ENCODE assay signal across 9 cellular contexts in genomic region chr13:30376426-30377311, GRCh38. TPM values are rescaled to one million over a fixed set of nuclear protein-coding genes. Genes with fewer than 3 reads are reported as not detected.
DNase-seq lines count a peak whose midpoint lies in the region; ATAC-seq and TF ChIP-seq lines count a peak whose summit lies in the region.
"Had no signal": no experiment of that assay in that cellular context is flagged by ENCODE, and none has a peak within 500 bp of the region (broad histone marks: within the 10 kb centered on the region; RNA-seq: fewer than 3 reads in every experiment).

No MANE protein-coding gene starts in this region.

- H3K9me3 ChIP-seq in neural progenitor cell (ENCODE audit: low read depth) (no peaks in the 10 kb centered on the region), ascending aorta (no peaks in the 10 kb centered on the region), SK-N-SH (no peaks in the 10 kb centered on the region)

- TF ChIP-seq EP300 in SK-N-SH (IDR thresholded peaks at IDR 0.05; ENCODE audit: borderline replicate concordance in 1 of 2, low read depth in 1 of 2, low read length in 1 of 2) = no peak

- H2AFZ ChIP-seq in neural progenitor cell (replicated peaks) (peak overlapping the region; percentile 2), SK-N-SH (ENCODE audit: low read depth) (no peak overlapping the region)

- H3K36me3 ChIP-seq in neural progenitor cell = no peaks in the 10 kb centered on the region
- no peaks in the 10 kb centered on the region for H3K36me3 ChIP-seq in ascending aorta
- H3K36me3 ChIP-seq in SK-N-SH (replicated peaks in 1 of 2; ENCODE audit: control insufficient read depth in 1 of 2, insufficient read depth in 2 of 2, low read length in 1 of 2) = no peaks in the 10 kb centered on the region

- H3K9ac ChIP-seq in neural progenitor cell (no peak overlapping the region), SK-N-SH (no peak overlapping the region)

- WGBS in SK-N-SH (ENCODE audit: low lambda C conversion rate) = 86% methylated on average over 2 of the region's 5 CpGs

- H3K79me2 ChIP-seq in neural progenitor cell (ENCODE audit: low read depth) = no peaks in the 10 kb centered on the region
- H3K79me2 ChIP-seq in SK-N-SH (ENCODE audit: insufficient read depth) = no peaks in the 10 kb centered on the region

- CTCF ChIA-PET in SK-N-SH (lab: Yijun Ruan, JAX) = interaction anchor here (1.1 kb wide), 1 partner anchor 8 kb away, joined by 3 read pairs; no protein-coding TSS in a partner anchor

- H3K9me3 Mint-ChIP-seq in neural progenitor cell = no peaks in the 10 kb centered on the region

- TF ChIP-seq RAD21 in SK-N-SH (IDR thresholded peaks at IDR 0.05; ENCODE audit: low read length) = no peak

- intact Hi-C loops in ascending aorta (cut with DNase I) = no loop called here

- H3K4me1 ChIP-seq in neural progenitor cell = no peaks in the 10 kb centered on the region
- H3K4me1 ChIP-seq in ascending aorta = no peaks in the 10 kb centered on the region
- H3K4me1 ChIP-seq in SK-N-SH (ENCODE audit: control insufficient read depth in 1 of 2, insufficient read depth in 2 of 2, low read depth in 1 of 2, low read length in 1 of 2) = peaks cover 0 to under 1% of the 10 kb centered on the region in 2 experiments; a peak in 1 of 4 replicates

- no peak for TF ChIP-seq CTCF in neural progenitor cell (IDR thresholded peaks at IDR 0.05)
- no peak for TF ChIP-seq CTCF in ascending aorta (IDR thresholded peaks at IDR 0.05)
- no peak for TF ChIP-seq CTCF in SK-N-SH (IDR thresholded peaks at IDR 0.05)

- H3K4me3 Mint-ChIP-seq in neural progenitor cell = no peak overlapping the region

- H4K20me1 ChIP-seq in neural progenitor cell (ENCODE audit: low read depth) = no peaks in the 10 kb centered on the region
- H4K20me1 ChIP-seq in SK-N-SH (ENCODE audit: insufficient read depth) = no peaks in the 10 kb centered on the region

- H3K4me3 ChIP-seq in neural progenitor cell (no peak overlapping the region), ascending aorta (no peak overlapping the region), SK-N-SH (ENCODE audit: low read depth in 2 of 2, low read length in 1 of 2) (no peak overlapping the region)

- peaks cover 3% of the 10 kb centered on the region for H3K27me3 Mint-ChIP-seq in neural progenitor cell (ENCODE audit: insufficient read depth, low read depth)

- H3K27me3 ChIP-seq in neural progenitor cell (no peaks in the 10 kb centered on the region), ascending aorta (no peaks in the 10 kb centered on the region), SK-N-SH (ENCODE audit: insufficient read depth) (no peaks in the 10 kb centered on the region)

- H3F3A ChIP-seq in neural progenitor cell (ENCODE audit: low read depth) = no peaks in the 10 kb centered on the region
- no peaks in the 10 kb centered on the region for H3F3A ChIP-seq in SK-N-SH (replicated peaks; ENCODE audit: insufficient read depth)

- no peak overlapping the region for H3K4me2 ChIP-seq in neural progenitor cell
- no peak overlapping the region for H3K4me2 ChIP-seq in SK-N-SH

- ATAC-seq in GM18868 (IDR thresholded peaks at IDR 0.05; ENCODE audit: unreplicated experiment) (peak; percentile 61), HG02852 (IDR thresholded peaks at IDR 0.05; ENCODE audit: unreplicated experiment) (peak; percentile 59)

- H3K27ac Mint-ChIP-seq in neural progenitor cell = no peak overlapping the region

- peak; percentile 32 for DNase-seq in NCI-H510A (lab: John Stamatoyannopoulos, UW)
- DNase-seq in activated T-cell treated with anti-CD3 and anti-CD28 coated beads for 24 hours (ENCODE audit: low read depth) = peak; percentile 52
- no peak for DNase-seq in neural progenitor cell (ENCODE audit: low spot score)
- DNase-seq in ascending aorta (ENCODE audit: low spot score in 2 of 2) = no peak
- DNase-seq in HuH-7.5 (ENCODE audit: low spot score) = no peak
- DNase-seq in SK-N-SH = no peak

- H3K4me1 Mint-ChIP-seq in neural progenitor cell = peaks cover 3% of the 10 kb centered on the region

- POLR2A ChIA-PET in SK-N-SH (lab: Yijun Ruan, JAX) = no interaction called here

- H3K36me3 Mint-ChIP-seq in neural progenitor cell = no peaks in the 10 kb centered on the region

- no peaks in the 10 kb centered on the region for H3K9me2 ChIP-seq in SK-N-SH

- H3K27ac ChIP-seq in neural progenitor cell (no peak overlapping the region), ascending aorta (no peak overlapping the region), SK-N-SH (ENCODE audit: low read depth in 2 of 2, low read length in 1 of 2) (no peak overlapping the region)

TF ChIP-seq in SK-N-SH, 30 proteins besides CTCF, POLR2A, EP300 and RAD21:
- TF ChIP-seq NFIC (IDR thresholded peaks at IDR 0.05; ENCODE audit: borderline replicate concordance) (no peak), USF1 (IDR thresholded peaks at IDR 0.05; ENCODE audit: borderline replicate concordance, low read depth) (no peak), POLR2AphosphoS5 (IDR thresholded peaks at IDR 0.05; ENCODE audit: low read depth, low read length) (no peak), RFX5 (IDR thresholded peaks at IDR 0.05; ENCODE audit: low read length) (no peak), TCF12 (IDR thresholded peaks at IDR 0.05) (no peak), IRF3 (IDR thresholded peaks at IDR 0.05; ENCODE audit: low read depth, low read length) (no peak), SMC3 (IDR thresholded peaks at IDR 0.05; ENCODE audit: low read depth, low read length) (no peak), TEAD4 (IDR thresholded peaks at IDR 0.05; ENCODE audit: borderline replicate concordance, insufficient read depth) (no peak), USF2 (IDR thresholded peaks at IDR 0.05; ENCODE audit: borderline replicate concordance, low read depth, low read length) (no peak), JUND (IDR thresholded peaks at IDR 0.05) (no peak), ZBTB33 (IDR thresholded peaks at IDR 0.05; ENCODE audit: borderline replicate concordance, low read depth) (no peak), FOSL2 (IDR thresholded peaks at IDR 0.05; ENCODE audit: borderline replicate concordance, low read depth) (no peak), RCOR1 (IDR thresholded peaks at IDR 0.05; ENCODE audit: low read length) (no peak), NRF1 (IDR thresholded peaks at IDR 0.05; ENCODE audit: low read depth, low read length) (no peak), GABPA (IDR thresholded peaks at IDR 0.05; ENCODE audit: low read depth) (no peak), YY1 (IDR thresholded peaks at IDR 0.05; ENCODE audit: low read depth) (no peak), MXI1 (IDR thresholded peaks at IDR 0.05; ENCODE audit: low read depth, low read length) (no peak)

RNA-seq across cellular contexts. Expression of gene UBE2L5, which starts 45.6 kb away (rescaled TPM):
- total RNA-seq in neural progenitor cell (ENCODE audit: low replicate concordance) (not detected in 2 replicates), ascending aorta (not detected)
- polyA plus RNA-seq in SK-N-SH (2012; rRNA removed) = 0.02 and 0.15 TPM in 2 replicates
- 0.10 and 0.15 TPM in 2 replicates for polyA plus RNA-seq in SK-N-SH (2012; cell fraction: cytosol; rRNA removed)
- 0.18 and 0.33 TPM in 2 replicates for polyA plus RNA-seq in SK-N-SH (2012; cell fraction: nucleus; rRNA removed)
- total RNA-seq: SK-MEL-5 had no signal

Comparison
In these comparisons a context has a peak if more than half of its experiments do, and no peak if none do; other contexts are left out.
1. DNase-seq: peak in NCI-H510A (single experiment) and activated T-cell treated with anti-CD3 and anti-CD28 coated beads for 24 hours (single experiment); none in neural progenitor cell (single experiment), ascending aorta (0 of 2), HuH-7.5 (single experiment) and SK-N-SH (single experiment).